8 cellular contexts compared by ENCODE assay signal in the genomic region with DNA sequence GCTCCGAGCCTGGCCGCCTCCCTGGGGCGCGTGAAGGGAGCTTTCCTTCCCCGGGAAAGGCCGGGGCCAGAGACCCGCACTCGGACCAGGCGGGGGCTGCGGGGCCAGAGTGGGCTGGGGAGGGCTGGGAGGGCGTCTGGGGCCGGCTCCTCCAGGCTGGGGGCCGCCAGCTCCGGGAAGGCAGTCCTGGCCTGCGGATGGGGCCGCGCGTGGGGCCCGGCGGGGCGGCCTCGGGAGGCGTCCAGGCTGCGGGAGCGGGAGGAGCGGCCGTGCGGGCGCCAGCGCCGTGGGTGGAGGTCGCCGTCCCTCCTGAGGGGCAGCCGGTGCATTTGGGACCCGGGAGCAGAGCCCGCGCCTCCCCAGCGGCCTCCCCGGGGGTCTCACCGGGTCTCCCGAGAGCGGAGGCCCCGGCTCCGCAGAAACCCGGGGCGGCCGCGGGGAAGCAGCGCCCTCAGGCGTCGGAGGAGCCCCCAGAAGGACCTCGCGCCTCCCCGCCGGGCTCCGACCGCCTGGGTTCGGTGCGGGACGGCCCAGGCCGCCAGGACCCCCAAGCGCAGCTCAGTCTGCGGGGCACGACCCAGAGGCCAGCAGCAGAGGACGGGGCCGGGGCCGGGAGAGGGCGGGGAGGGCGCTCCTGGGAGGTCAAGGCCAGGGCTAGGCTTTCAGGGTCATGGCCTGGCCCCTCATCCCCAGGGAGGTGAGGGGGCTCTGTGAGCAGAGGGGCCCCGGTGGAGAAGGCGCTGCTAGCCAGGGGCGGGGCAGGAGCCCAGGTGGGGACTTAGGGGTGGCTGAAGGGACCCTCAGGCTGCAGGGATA. TPM values are rescaled to one million over a fixed set of nuclear protein-coding genes. Genes with fewer than 3 reads are reported as not detected.
DNase-seq lines count a peak whose midpoint lies in the region; ATAC-seq and TF ChIP-seq lines count a peak whose summit lies in the region.

No MANE protein-coding gene starts in this region.

- H4K91ac ChIP-seq in trophoblast cell (ENCODE audit: low read depth, low read length) = no peak overlapping the region

- H3K36me3 Mint-ChIP-seq in CD8-positive, alpha-beta memory T cell = peaks cover 0 to 2% (median 0%) of the 10 kb centered on the region in 3 donors
- H3K36me3 Mint-ChIP-seq in glutamatergic neuron (ENCODE audit: unreplicated experiment) = no peaks in the 10 kb centered on the region

- H3K4me2 ChIP-seq in Loucy (ENCODE audit: low read depth, low read length, poor library complexity, severe bottlenecking) = peak overlapping the region; percentile 79
- peak overlapping the region; percentile 43 for H3K4me2 ChIP-seq in trophoblast cell (ENCODE audit: low read length)

- no peak overlapping the region for H2AK5ac ChIP-seq in trophoblast cell (ENCODE audit: low read length)

- H3K9me3 Mint-ChIP-seq in CD8-positive, alpha-beta memory T cell = no peaks in the 10 kb centered on the region
- H3K9me3 Mint-ChIP-seq in glutamatergic neuron (ENCODE audit: unreplicated experiment) = peaks cover 3% of the 10 kb centered on the region

- H3K23ac ChIP-seq in trophoblast cell (ENCODE audit: low read length) = no peak overlapping the region

- H3K27me3 Mint-ChIP-seq in CD8-positive, alpha-beta memory T cell = no peaks in the 10 kb centered on the region
- peaks cover 18% of the 10 kb centered on the region for H3K27me3 Mint-ChIP-seq in glutamatergic neuron (ENCODE audit: unreplicated experiment)

- no peak overlapping the region for H2BK12ac ChIP-seq in trophoblast cell (ENCODE audit: low read length)

- H2AFZ ChIP-seq in Loucy (ENCODE audit: low read length) (peak overlapping the region; percentile 72), trophoblast cell (ENCODE audit: insufficient read depth, low read length, poor library complexity) (no peak overlapping the region)

- H3K9me2 ChIP-seq in Loucy (replicated peaks; ENCODE audit: low read depth, low read length) = no peaks in the 10 kb centered on the region

- TF ChIP-seq CTCF in Loucy (conservative IDR thresholded peaks at IDR 0.05; ENCODE audit: low read length) (peak; percentile 52), fibroblast of pulmonary artery (IDR thresholded peaks at IDR 0.05; ENCODE audit: low read length, missing control alignments) (peak; percentile 15), glutamatergic neuron (IDR thresholded peaks at IDR 0.05; ENCODE audit: partially characterized antibody, unreplicated experiment) (no peak)

- H3F3A ChIP-seq in Loucy (ENCODE audit: low read depth) = peaks cover 5% of the 10 kb centered on the region; the same call in 1 of the 2 replicates

- H3K14ac ChIP-seq in trophoblast cell (ENCODE audit: low read length) = no peak overlapping the region

- WGBS in trophoblast cell (ENCODE audit: extremely low coverage, insufficient coverage, insufficient read length) = no CpG with 5 or more reads among the region's 72 CpGs

- H3K27ac ChIP-seq in CD8-positive, alpha-beta memory T cell (ENCODE audit: low read depth, low read length) = peak overlapping the region; percentile 38
- no peak overlapping the region for H3K27ac ChIP-seq in trophoblast cell (ENCODE audit: low read depth, low read length)

- peaks cover 29 to 39% (median 32%) of the 10 kb centered on the region in 3 donors for H3K4me1 Mint-ChIP-seq in CD8-positive, alpha-beta memory T cell
- H3K4me1 Mint-ChIP-seq in glutamatergic neuron (ENCODE audit: low read depth, unreplicated experiment) = no peaks in the 10 kb centered on the region

- CTCF ChIA-PET in CD8-positive, alpha-beta memory T cell (lab: Charles Lee) = interaction anchor here (0.7 to 12.2 kb wide), 18 partner anchors 17 to 431 kb away, joined by 3 to 219 read pairs (median 5); partner anchors contain the start of genes ITGB2, PTTG1IP and UBE2G2

- H3K79me2 ChIP-seq in Loucy (ENCODE audit: insufficient read depth, low read length) (peaks cover 8% of the 10 kb centered on the region; the same call in 1 of the 2 replicates), trophoblast cell (ENCODE audit: control insufficient read depth, insufficient read depth, low read length, poor library complexity) (no peaks in the 10 kb centered on the region)

- H3K4me1 ChIP-seq in CD8-positive, alpha-beta memory T cell (ENCODE audit: insufficient read depth, low read length) = peaks cover 36% of the 10 kb centered on the region
- H3K4me1 ChIP-seq in Loucy (ENCODE audit: insufficient read depth, low read length, poor library complexity, severe bottlenecking) (peaks cover 45% of the 10 kb centered on the region), trophoblast cell (ENCODE audit: control insufficient read depth in 1 of 2, insufficient read depth in 2 of 2, low read length in 2 of 2) (peaks cover 11 to 19% of the 10 kb centered on the region in 2 experiments)

- H3K36me3 ChIP-seq in CD8-positive, alpha-beta memory T cell (ENCODE audit: insufficient read depth, low read length) = no peaks in the 10 kb centered on the region
- H3K36me3 ChIP-seq in Loucy (ENCODE audit: insufficient read depth, low read length) (no peaks in the 10 kb centered on the region), trophoblast cell (ENCODE audit: control insufficient read depth in 1 of 2, insufficient read depth in 2 of 2, low read length in 2 of 2) (no peaks in the 10 kb centered on the region)

- peak; percentile 51 to 78 (median 66) for DNase-seq in CD8-positive, alpha-beta memory T cell
- DNase-seq in activated T-cell treated with anti-CD3 and anti-CD28 coated beads for 48 hours (ENCODE audit: low read depth) (peak; percentile 60), fibroblast of pulmonary artery (ENCODE audit: low read depth) (no peak), trophoblast cell (no peak), glutamatergic neuron (no peak), NCI-H524 treated with DMSO at 0.1 percent for 48 hours (lab: John Stamatoyannopoulos, UW) (no peak)

- no peak overlapping the region for H2BK120ac ChIP-seq in trophoblast cell (ENCODE audit: insufficient read depth, low read length, poor library complexity)

- no peaks in the 10 kb centered on the region for H3K27me3 ChIP-seq in CD8-positive, alpha-beta memory T cell (ENCODE audit: insufficient read depth, low read length, poor library complexity, severe bottlenecking)
- H3K27me3 ChIP-seq in Loucy (ENCODE audit: insufficient read depth, low read length, poor library complexity, severe bottlenecking) (no peaks in the 10 kb centered on the region), trophoblast cell (ENCODE audit: insufficient read depth, low read length) (peaks cover 51% of the 10 kb centered on the region)

- H3K27ac Mint-ChIP-seq in CD8-positive, alpha-beta memory T cell = peak overlapping the region in 1 of 8 donors; percentile 84
- no peak overlapping the region for H3K27ac Mint-ChIP-seq in glutamatergic neuron (ENCODE audit: unreplicated experiment)

- H3K9me3 ChIP-seq in CD8-positive, alpha-beta memory T cell (ENCODE audit: low read length) = no peaks in the 10 kb centered on the region
- H3K9me3 ChIP-seq in Loucy (ENCODE audit: insufficient read depth, low read depth, low read length) (no peaks in the 10 kb centered on the region), trophoblast cell (ENCODE audit: insufficient read depth, low read depth, low read length) (peaks cover 8% of the 10 kb centered on the region)

- H3K18ac ChIP-seq in trophoblast cell (ENCODE audit: low read length) = no peak overlapping the region

- no peaks in the 10 kb centered on the region for H3K79me1 ChIP-seq in trophoblast cell (ENCODE audit: low read length)

- H3K4ac ChIP-seq in trophoblast cell (ENCODE audit: low read depth, low read length) = no peak overlapping the region

- H4K8ac ChIP-seq in trophoblast cell (ENCODE audit: low read depth, low read length) = no peak overlapping the region

- H4K12ac ChIP-seq in trophoblast cell (ENCODE audit: low read depth, low read length) = no peak overlapping the region

- H2BK5ac ChIP-seq in trophoblast cell (ENCODE audit: low read depth, low read length, poor library complexity) = no peak overlapping the region

- POLR2A ChIA-PET in CD8-positive, alpha-beta memory T cell (lab: Charles Lee) = interaction anchor here (0.7 to 3.0 kb wide), 8 partner anchors 9 to 131 kb away, joined by 3 to 21 read pairs (median 9); partner anchors contain the start of gene PTTG1IP

- H3K4me3 ChIP-seq in CD8-positive, alpha-beta memory T cell (ENCODE audit: low read length) = peak overlapping the region; percentile 43
- peak overlapping the region; percentile 68 for H3K4me3 ChIP-seq in Loucy (ENCODE audit: low read length, poor library complexity, severe bottlenecking)
- peak overlapping the region; percentile 22 for H3K4me3 ChIP-seq in fibroblast of pulmonary artery (replicated peaks; ENCODE audit: low read depth, low read length)
- no peak overlapping the region for H3K4me3 ChIP-seq in trophoblast cell (ENCODE audit: low read depth, low read length)

- ATAC-seq in HG03097 (IDR thresholded peaks at IDR 0.05; ENCODE audit: low FRiP score, unreplicated experiment) = no peak

- H3K9ac ChIP-seq in Loucy (ENCODE audit: low read depth, low read length, poor library complexity, severe bottlenecking) (peak overlapping the region; percentile 63), trophoblast cell (ENCODE audit: low read length) (no peak overlapping the region)

- H4K20me1 ChIP-seq in Loucy (ENCODE audit: insufficient read depth, low read length, poor library complexity, severe bottlenecking) = no peaks in the 10 kb centered on the region

- H3K4me3 Mint-ChIP-seq in CD8-positive, alpha-beta memory T cell = peak overlapping the region; percentile 76 to 94 (median 81)
- no peak overlapping the region for H3K4me3 Mint-ChIP-seq in glutamatergic neuron (ENCODE audit: unreplicated experiment)

RNA-seq across cellular contexts. Expression of gene SLX9, which starts 7.3 kb away (rescaled TPM):
- total RNA-seq in CD8-positive, alpha-beta memory T cell = 10 to 100 TPM; 68.1 to 71.1 TPM
- polyA plus RNA-seq in CD8-positive, alpha-beta memory T cell = 14.3 TPM
- polyA plus RNA-seq in trophoblast cell (2013) = 19.1 and 21.1 TPM in 2 replicates
- total RNA-seq in glutamatergic neuron (ENCODE audit: unreplicated experiment) = 30.7 TPM

RNA-seq across cellular contexts. Expression of gene ITGB2, which starts 11.9 kb away (rescaled TPM):
- total RNA-seq in CD8-positive, alpha-beta memory T cell = 100 to 1,000 TPM; 159 to 165 TPM
- 847 TPM for polyA plus RNA-seq in CD8-positive, alpha-beta memory T cell
- 0.03 TPM in 2 replicates for polyA plus RNA-seq in trophoblast cell (2013)
- total RNA-seq in glutamatergic neuron (ENCODE audit: unreplicated experiment) = 0.91 TPM

RNA-seq across cellular contexts. Expression of gene PTTG1IP, which starts 59.1 kb away (rescaled TPM):
- total RNA-seq in CD8-positive, alpha-beta memory T cell = 10 to 100 TPM; 48.2 to 50.8 TPM
- 69.8 TPM for polyA plus RNA-seq in CD8-positive, alpha-beta memory T cell
- 258 and 262 TPM in 2 replicates for polyA plus RNA-seq in trophoblast cell (2013)
- total RNA-seq in glutamatergic neuron (ENCODE audit: unreplicated experiment) = 249 TPM

Comparison
In these comparisons a context has a peak if more than half of its experiments do, and no peak if none do; other contexts are left out.
1. DNase-seq: peak in CD8-positive, alpha-beta memory T cell (5 of 5) and activated T-cell treated with anti-CD3 and anti-CD28 coated beads for 48 hours (single experiment); none in fibroblast of pulmonary artery (single experiment), trophoblast cell (0 of 2), glutamatergic neuron (single experiment) and NCI-H524 treated with DMSO at 0.1 percent for 48 hours (single experiment).
2. RNA of gene ITGB2, which starts 11.9 kb away (total RNA-seq): 159 to 165 TPM in CD8-positive, alpha-beta memory T cell; 0.91 TPM in glutamatergic neuron (single experiment); every median in the first group is over 10 times any median in the second.